ENCODE assay signal across 19 cellular contexts in genomic region chr4:119739796-119740195, GRCh38.
A peak's percentile ranks its signal among the peaks of the same experiment; 100 is the strongest.
DNase-seq lines count a peak whose midpoint lies in the region; ATAC-seq and TF ChIP-seq lines count a peak whose summit lies in the region.
"Had no signal": no experiment of that assay in that cellular context is flagged by ENCODE, and none has a peak within 500 bp of the region (broad histone marks: within the 10 kb centered on the region; RNA-seq: fewer than 3 reads in every experiment).

No MANE protein-coding gene starts in this region.

- CTCF ChIA-PET in HEK293 (lab: Yijun Ruan, JAX), result no interaction called here
- CTCF ChIA-PET in Panc1 (lab: Charles Lee), result no interaction called here

- H3K27me3 Mint-ChIP-seq in nephron (ENCODE audit: low read depth), result no peaks in the 10 kb centered on the region

- H3K9me3 ChIP-seq in HEK293 (ENCODE audit: control insufficient read depth, insufficient read depth, low read depth, low read length), result no peaks in the 10 kb centered on the region
- no peaks in the 10 kb centered on the region for H3K9me3 ChIP-seq in Panc1 (ENCODE audit: control insufficient read depth, insufficient read depth, low read depth, low read length)
- H3K9me3 ChIP-seq: BLaER1, HAP-1 had no signal

- POLR2A ChIA-PET in HEK293 (lab: Yijun Ruan, JAX) (no interaction called here), Panc1 (lab: Charles Lee) (no interaction called here)

- H3K27me3 ChIP-seq in Panc1 (ENCODE audit: control insufficient read depth, insufficient read depth, low read length), result no peaks in the 10 kb centered on the region
- H3K27me3 ChIP-seq: BLaER1 had no signal

- H3K9me3 Mint-ChIP-seq in nephron, result no peaks in the 10 kb centered on the region
- H3K9me3 Mint-ChIP-seq: CD14-positive monocyte; CD8-positive, alpha-beta T cell; HFFc6; IgD-negative memory B cell had no signal

- DNase-seq in Panc1 (ENCODE audit: low read depth, low spot score), result no peak
- peak; percentile 62 for DNase-seq in fibroblast of villous mesenchyme (ENCODE audit: low read depth)
- no peak for DNase-seq in NCI-H2107 treated with DMSO at 0.1 percent for 48 hours (lab: John Stamatoyannopoulos, UW; ENCODE audit: unreplicated experiment)
- DNase-seq in GDM1 (lab: John Stamatoyannopoulos, UW), result no peak
- DNase-seq in HUDEP-2 (lab: John Stamatoyannopoulos, UW; ENCODE audit: unreplicated experiment in 76 of 76), result no peak
- DNase-seq in sciatic nerve (ENCODE audit: low spot score), result no peak
- DNase-seq: 8988T; Calu3; CD8-positive, alpha-beta T cell; DMS79 treated with DMSO at 0.1 percent for 48 hours; HFFc6 had no signal

- BruUV-seq in Panc1 (replicated peaks; lab: Mats Ljungman, UMichigan), result no TSS peak

- intact Hi-C loops in Panc1 (cut with micrococcal nuclease; ENCODE audit: unreplicated experiment) (no loop called here), sciatic nerve (cut with DNase I) (no loop called here)

- H3K36me3 ChIP-seq in HEK293 (ENCODE audit: control insufficient read depth in 2 of 2, insufficient read depth in 1 of 2, low read length in 2 of 2) (no peaks in the 10 kb centered on the region), Panc1 (ENCODE audit: control insufficient read depth, insufficient read depth, low read length) (no peaks in the 10 kb centered on the region)
- H3K36me3 ChIP-seq: BLaER1, HAP-1 had no signal

- H3K4me1 ChIP-seq in HEK293 (ENCODE audit: control insufficient read depth, insufficient read depth, low read length), result peaks cover 8% of the 10 kb centered on the region
- H3K4me1 ChIP-seq in Panc1 (ENCODE audit: control insufficient read depth, insufficient read depth, low read length), result peaks cover 10% of the 10 kb centered on the region
- H3K4me1 ChIP-seq: BLaER1, HAP-1 had no signal

- no peak for TF ChIP-seq CTCF in HEK293 (tag by site-specific recombination; IDR thresholded peaks at IDR 0.05)
- TF ChIP-seq CTCF in Panc1 (IDR thresholded peaks at IDR 0.05), result no peak
- TF ChIP-seq CTCF in fibroblast of villous mesenchyme (IDR thresholded peaks at IDR 0.05; ENCODE audit: insufficient read depth, low read depth, low read length), result no peak
- TF ChIP-seq CTCF in nephron (IDR thresholded peaks at IDR 0.05; ENCODE audit: unreplicated experiment in 3 of 3), result no peak

- H3K4me3 ChIP-seq in HEK293 (ENCODE audit: low read depth, low read length), result no peak overlapping the region
- no peak overlapping the region for H3K4me3 ChIP-seq in Panc1 (ENCODE audit: low read depth in 2 of 2, low read length in 2 of 2)
- H3K4me3 ChIP-seq in fibroblast of villous mesenchyme (ENCODE audit: low read depth, low read length), result no peak overlapping the region
- H3K4me3 ChIP-seq: BLaER1, GM12878, HAP-1 had no signal

- H3K4me1 Mint-ChIP-seq in nephron, result peaks cover 63% of the 10 kb centered on the region
- H3K4me1 Mint-ChIP-seq: CD14-positive monocyte had no signal

- ATAC-seq in Panc1 (no peak), sciatic nerve (no peak)
- ATAC-seq: CD8-positive, alpha-beta T cell; GM12878 had no signal

- in situ Hi-C loops in Panc1 (cut with HindIII; ENCODE audit: low pct_unique_long_range_greater_than_20kb, low sequenced_read_pairs), result no loop called here

- H3K36me3 Mint-ChIP-seq in nephron (ENCODE audit: low read depth), result no peaks in the 10 kb centered on the region
- H3K36me3 Mint-ChIP-seq: CD14-positive monocyte; CD8-positive, alpha-beta T cell; IgD-negative memory B cell had no signal

- H3K27ac Mint-ChIP-seq in nephron, result peak overlapping the region; percentile 81 to 96 (median 90)
- H3K27ac Mint-ChIP-seq: CD8-positive, alpha-beta T cell; HFFc6; IgD-negative memory B cell had no signal

- H3K4me3 Mint-ChIP-seq in nephron, result no peak overlapping the region
- H3K4me3 Mint-ChIP-seq: CD14-positive monocyte; CD8-positive, alpha-beta T cell; HFFc6; IgD-negative memory B cell had no signal

- peak overlapping the region; percentile 19; the same call in 1 of the 2 replicates for H3K27ac ChIP-seq in HEK293 (ENCODE audit: extremely low read depth, low read depth, low read length)
- H3K27ac ChIP-seq in Panc1 (ENCODE audit: low read length), result peak overlapping the region; percentile 79
- H3K27ac ChIP-seq: BLaER1, HL-60 had no signal

TF ChIP-seq in HEK293, 187 proteins besides CTCF, POLR2A, EP300 and RAD21:
- TF ChIP-seq OSR2 (tag by site-specific recombination; IDR thresholded peaks at IDR 0.05) (peak; percentile 80), TRIM28 (IDR thresholded peaks at IDR 0.05; ENCODE audit: borderline replicate concordance, low read length) (0 out of 2 replicates have a peak, but pooled peaks have one; percentile 66), PRDM6 (tag by site-specific recombination; IDR thresholded peaks at IDR 0.05) (peak; percentile 82), PRDM4 (tag by site-specific recombination; IDR thresholded peaks at IDR 0.05) (peak; percentile 97), ZSCAN30 (tag by site-specific recombination; IDR thresholded peaks at IDR 0.05) (0 out of 2 replicates have a peak, but pooled peaks have one; percentile 20), TCF7L2 (IDR thresholded peaks at IDR 0.05; ENCODE audit: borderline replicate concordance, low read depth, low read length) (peak; percentile 71), GLIS1 (tag by site-specific recombination; IDR thresholded peaks at IDR 0.05) (no peak), ZNF132 (tag by site-specific recombination; IDR thresholded peaks at IDR 0.05; ENCODE audit: borderline replicate concordance) (no peak)
